Comparison of ENCODE assay signal across 24 cellular contexts in the genomic region with DNA sequence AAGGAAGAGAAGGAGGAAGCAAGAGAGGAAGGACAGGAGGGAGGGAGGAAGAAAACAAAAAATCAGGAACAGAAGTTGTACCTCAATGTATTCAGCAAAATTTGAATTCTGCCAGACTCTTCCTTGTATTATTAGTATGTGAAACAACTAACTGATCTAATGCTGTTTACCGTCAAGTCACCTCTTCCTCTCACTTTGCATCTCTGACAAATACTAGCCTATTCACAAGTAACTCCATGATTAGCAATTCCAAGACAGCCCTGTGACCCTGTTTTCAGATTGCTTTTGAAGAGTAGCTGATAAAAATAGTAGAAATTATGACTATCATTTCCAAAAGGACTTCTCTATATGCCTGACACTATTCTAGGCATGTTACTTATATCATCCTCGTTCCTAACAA.
"Had no signal": no experiment of that assay in that cellular context is flagged by ENCODE, and none has a peak within 500 bp of the region (broad histone marks: within the 10 kb centered on the region; RNA-seq: fewer than 3 reads in every experiment).

No MANE protein-coding gene starts in this region.

- H3K27me3 ChIP-seq: heart right ventricle, left lung, spleen, testis, tibial nerve, upper lobe of right lung, vagina had no signal

- H3K36me3 Mint-ChIP-seq: immature natural killer cell; memory B cell; naive B cell; stimulated activated memory B cell treated with anti-CD40 and anti-IgM and Interleukin-4, amounts not matched to agents 10 μg/mL and 1 μg/mL and 100 μg/mL, for 72 hours had no signal

- H3K36me3 ChIP-seq: heart right ventricle, left lung, lower lobe of right lung, spleen, tibial nerve, upper lobe of right lung, vagina had no signal

- FAIRE-seq: colon, keratinocyte had no signal

- ATAC-seq: heart right ventricle; left lung; lower lobe of right lung; sciatic nerve; stimulated activated memory B cell treated with anti-CD40 and anti-IgM and Interleukin-4, amounts not matched to agents 10 μg/mL and 1 μg/mL and 100 μg/mL, for 72 hours; upper lobe of right lung had no signal

- H3K9me3 ChIP-seq: heart right ventricle, left lung, lower lobe of right lung, spleen, testis, tibial nerve, upper lobe of right lung, vagina had no signal

- DNase-seq: foreskin melanocyte; heart right ventricle; hypothalamus; immature natural killer cell; left lung; lower lobe of right lung; naive B cell; posterior cingulate gyrus; spleen; stimulated activated CD4-positive, alpha-beta T cell treated with anti-CD3 and anti-CD28 coated beads, Interleukin-15, amount 100 ng/mL, for 24 hours; stimulated activated CD4-positive, alpha-beta T cell treated with anti-CD3 and anti-CD28 coated beads, Interleukin-1b, Interleukin-23, amount 100 ng/mL, for 48 hours; stimulated activated CD4-positive, alpha-beta T cell treated with anti-CD3 and anti-CD28 coated beads, Interleukin-4, amount 100 ng/mL, for 24 hours; testis; upper lobe of right lung had no signal

- H3K4me1 Mint-ChIP-seq: immature natural killer cell; memory B cell; stimulated activated memory B cell treated with anti-CD40 and anti-IgM and Interleukin-4, amounts not matched to agents 10 μg/mL and 1 μg/mL and 100 μg/mL, for 72 hours had no signal

- H3K4me1 ChIP-seq: left lung, lower lobe of right lung, spleen, testis, tibial nerve, upper lobe of right lung, vagina had no signal

- H3K4me3 Mint-ChIP-seq: dendritic cell treated with granulocyte-macrophage colony-stimulating factor and Interleukin-4, amounts not matched to agents 40 ng/mL and 50 ng/mL, for 4 days; immature natural killer cell; memory B cell; naive B cell; nephron; stimulated activated memory B cell treated with anti-CD40 and anti-IgM and Interleukin-4, amounts not matched to agents 10 μg/mL and 1 μg/mL and 100 μg/mL, for 72 hours; stimulated activated naive CD8-positive, alpha-beta T cell treated with anti-CD3 and anti-CD28 coated beads, Interleukin-15, Interleukin-2, amounts not matched to agents 100 ng/mL and 50 ng/mL, for 24 hours had no signal

- H3K27ac Mint-ChIP-seq: dendritic cell treated with granulocyte-macrophage colony-stimulating factor and Interleukin-4, amounts not matched to agents 40 ng/mL and 50 ng/mL, for 4 days; immature natural killer cell; memory B cell; naive B cell; nephron; stimulated activated memory B cell treated with anti-CD40 and anti-IgM and Interleukin-4, amounts not matched to agents 10 μg/mL and 1 μg/mL and 100 μg/mL, for 72 hours; stimulated activated naive CD8-positive, alpha-beta T cell treated with anti-CD3 and anti-CD28 coated beads, Interleukin-15, Interleukin-2, amounts not matched to agents 100 ng/mL and 50 ng/mL, for 24 hours had no signal

- H3K27me3 Mint-ChIP-seq: dendritic cell treated with granulocyte-macrophage colony-stimulating factor and Interleukin-4, amounts not matched to agents 40 ng/mL and 50 ng/mL, for 4 days; memory B cell; naive B cell; stimulated activated memory B cell treated with anti-CD40 and anti-IgM and Interleukin-4, amounts not matched to agents 10 μg/mL and 1 μg/mL and 100 μg/mL, for 72 hours; stimulated activated naive CD8-positive, alpha-beta T cell treated with anti-CD3 and anti-CD28 coated beads, Interleukin-15, Interleukin-2, amounts not matched to agents 100 ng/mL and 50 ng/mL, for 24 hours had no signal

- H3K27ac ChIP-seq: heart right ventricle, left lung, lower lobe of right lung, spleen, testis, tibial nerve, upper lobe of right lung, vagina had no signal

- H3K9me3 Mint-ChIP-seq: dendritic cell treated with granulocyte-macrophage colony-stimulating factor and Interleukin-4, amounts not matched to agents 40 ng/mL and 50 ng/mL, for 4 days; naive B cell; nephron; stimulated activated naive CD8-positive, alpha-beta T cell treated with anti-CD3 and anti-CD28 coated beads, Interleukin-15, Interleukin-2, amounts not matched to agents 100 ng/mL and 50 ng/mL, for 24 hours had no signal

- H3K4me3 ChIP-seq: heart right ventricle, left lung, lower lobe of right lung, spleen, testis, tibial nerve, upper lobe of right lung, vagina had no signal
